Comparison of ENCODE assay signal across 8 cellular contexts in genomic region chr7:77393261-77393660, GRCh38.
A peak's percentile ranks its signal among the peaks of the same experiment; 100 is the strongest.
DNase-seq lines count a peak whose midpoint lies in the region; ATAC-seq lines count a peak whose summit lies in the region.

No MANE protein-coding gene starts in this region.

- H3K4me3 Mint-ChIP-seq in dendritic cell treated with granulocyte-macrophage colony-stimulating factor and Interleukin-4, amounts not matched to agents 40 ng/mL and 50 ng/mL, for 4 days, result no peak overlapping the region

- intact Hi-C loops in dendritic cell treated with granulocyte-macrophage colony-stimulating factor and Interleukin-4, amounts not matched to agents 40 ng/mL and 50 ng/mL, for 4 days (cut with micrococcal nuclease), result loop anchor here (5.0 kb wide), 1 partner anchor 34 kb away; no protein-coding TSS in a partner anchor
- intact Hi-C loops in head of caudate nucleus (cut with DNase I), result no loop called here

- no peaks in the 10 kb centered on the region for H3K4me1 ChIP-seq in effector memory CD4-positive, alpha-beta T cell (ENCODE audit: control insufficient read depth, insufficient read depth, low read length, poor library complexity, severe bottlenecking)

- no peaks in the 10 kb centered on the region for H3K36me3 ChIP-seq in effector memory CD4-positive, alpha-beta T cell (ENCODE audit: control insufficient read depth, insufficient read depth, low read length)

- peaks cover 53% of the 10 kb centered on the region for H3K4me1 Mint-ChIP-seq in dendritic cell treated with granulocyte-macrophage colony-stimulating factor and Interleukin-4, amounts not matched to agents 40 ng/mL and 50 ng/mL, for 4 days (ENCODE audit: low read depth)

- peak overlapping the region; percentile 84 for H3K27ac Mint-ChIP-seq in dendritic cell treated with granulocyte-macrophage colony-stimulating factor and Interleukin-4, amounts not matched to agents 40 ng/mL and 50 ng/mL, for 4 days

- no peak overlapping the region for H3K4me3 ChIP-seq in effector memory CD4-positive, alpha-beta T cell (ENCODE audit: insufficient read depth, low read depth, low read length, poor library complexity, severe bottlenecking)

- H3K27ac ChIP-seq in effector memory CD4-positive, alpha-beta T cell (ENCODE audit: insufficient read depth, low read length, poor library complexity, severe bottlenecking), result no peak overlapping the region

- H3K9me3 ChIP-seq in effector memory CD4-positive, alpha-beta T cell (ENCODE audit: control insufficient read depth, low read length), result no peaks in the 10 kb centered on the region

- no peaks in the 10 kb centered on the region for H3K27me3 ChIP-seq in effector memory CD4-positive, alpha-beta T cell (replicated peaks; ENCODE audit: control insufficient read depth, insufficient read depth, low read length, poor library complexity, severe bottlenecking)

- no peaks in the 10 kb centered on the region for H3K27me3 Mint-ChIP-seq in dendritic cell treated with granulocyte-macrophage colony-stimulating factor and Interleukin-4, amounts not matched to agents 40 ng/mL and 50 ng/mL, for 4 days

- H3K9me3 Mint-ChIP-seq in dendritic cell treated with granulocyte-macrophage colony-stimulating factor and Interleukin-4, amounts not matched to agents 40 ng/mL and 50 ng/mL, for 4 days, result no peaks in the 10 kb centered on the region

- peak; percentile 33 for DNase-seq in EL
- no peak for DNase-seq in NCI-H2171 (lab: John Stamatoyannopoulos, UW)
- DNase-seq in NCI-H2029 (lab: John Stamatoyannopoulos, UW), result no peak
- DNase-seq in effector memory CD4-positive, alpha-beta T cell, result no peak
- DNase-seq in head of caudate nucleus, result no peak

- H3K36me3 Mint-ChIP-seq in dendritic cell treated with granulocyte-macrophage colony-stimulating factor and Interleukin-4, amounts not matched to agents 40 ng/mL and 50 ng/mL, for 4 days (ENCODE audit: low read depth), result peaks cover 78% of the 10 kb centered on the region

- peak; percentile 90 for ATAC-seq in GM21423 (IDR thresholded peaks at IDR 0.05; ENCODE audit: unreplicated experiment)
- ATAC-seq in HG03565 (IDR thresholded peaks at IDR 0.05; ENCODE audit: unreplicated experiment), result peak; percentile 94
